In genomic region chr5:167730656-167731055, GRCh38 we compare ENCODE assay signal across 14 cellular contexts.
"Had no signal": no experiment of that assay in that cellular context is flagged by ENCODE, and none has a peak within 500 bp of the region (broad histone marks: within the 10 kb centered on the region; RNA-seq: fewer than 3 reads in every experiment).

No MANE protein-coding gene starts in this region.

- H2AFZ ChIP-seq: hepatocyte, parathyroid adenoma had no signal

- DNase-seq: activated CD4-positive, alpha-beta memory T cell treated with anti-CD3 and anti-CD28 coated beads, Interleukin-2, amount 10 ng/mL, durations not matched to agents 7 days and 5 days; activated CD4-positive, alpha-beta T cell treated with anti-CD3 and anti-CD28 coated beads for 36 hours; activated effector memory CD4-positive, alpha-beta T cell treated with anti-CD3 and anti-CD28 coated beads, Interleukin-2, amount 50 U/mL, for 16 hours; activated T-cell treated with anti-CD3 and anti-CD28 coated beads, Interleukin-2, amount 50 U/mL, for 4 hours; dermis blood vessel endothelial cell; effector memory CD8-positive, alpha-beta T cell; islet precursor cell; naive thymus-derived CD8-positive, alpha-beta T cell; stomach; T-helper 17 cell; WERI-Rb-1 had no signal

- H3K4me3 ChIP-seq: hepatocyte, skin epidermis, stomach had no signal

- H3K27ac ChIP-seq: hepatocyte, parathyroid adenoma, stomach, WERI-Rb-1 had no signal

- H3K4me1 ChIP-seq: parathyroid adenoma, stomach had no signal

- H3K27me3 ChIP-seq: hepatocyte, stomach had no signal

- H3K36me3 ChIP-seq: stomach, WERI-Rb-1 had no signal

- H3K79me2 ChIP-seq: hepatocyte, parathyroid adenoma had no signal

- H3K9me3 ChIP-seq: stomach had no signal
